In the genomic region with DNA sequence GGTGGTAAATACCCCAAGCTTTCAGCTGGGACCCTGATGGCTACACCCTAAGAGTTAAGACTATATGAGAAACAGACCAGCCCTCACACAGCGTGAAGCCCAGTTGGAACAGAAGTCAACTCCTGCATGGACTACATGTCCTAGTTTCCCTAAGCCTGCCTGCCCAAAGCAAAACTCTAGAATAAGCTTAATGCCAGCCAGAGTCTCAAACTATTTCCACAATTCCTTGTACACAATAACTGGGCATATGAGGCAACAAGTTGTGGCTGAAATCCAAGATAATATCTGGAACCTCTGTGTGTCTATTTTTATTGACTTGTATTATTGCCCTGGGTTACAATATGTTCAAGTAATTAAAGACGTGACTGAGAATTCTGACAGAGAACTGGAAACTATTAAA, we compare ENCODE assay signal across 15 cellular contexts. TPM values are rescaled to one million over a fixed set of nuclear protein-coding genes. Genes with fewer than 3 reads are reported as not detected.
DNase-seq lines count a peak whose midpoint lies in the region; ATAC-seq and TF ChIP-seq lines count a peak whose summit lies in the region.
"Had no signal": no experiment of that assay in that cellular context is flagged by ENCODE, and none has a peak within 500 bp of the region (broad histone marks: within the 10 kb centered on the region; RNA-seq: fewer than 3 reads in every experiment).

No MANE protein-coding gene starts in this region.

- H3K4me3 ChIP-seq in brain microvascular endothelial cell (ENCODE audit: low read depth, low read length) (no peak overlapping the region), skeletal muscle satellite cell (ENCODE audit: low read length) (peak overlapping the region; percentile 53)
- H3K4me3 ChIP-seq: cardiac muscle cell had no signal

- DNase-seq in GM03348 (ENCODE audit: low spot score), result peak; percentile 31
- DNase-seq in brain microvascular endothelial cell, result peak; percentile 20
- DNase-seq in left ventricle myocardium superior, result no peak
- no peak for DNase-seq in activated CD4-positive, alpha-beta T cell treated with anti-CD3 and anti-CD28 coated beads for 48 hours
- DNase-seq in DMS53 treated with DMSO at 0.1 percent for 48 hours (lab: John Stamatoyannopoulos, UW; ENCODE audit: unreplicated experiment), result no peak
- DNase-seq: activated CD4-positive, alpha-beta T cell treated with anti-CD3 and anti-CD28 coated beads, Interleukin-2, amount 50 U/mL, for 4 hours; activated effector memory CD4-positive, alpha-beta T cell treated with anti-CD3 and anti-CD28 coated beads, Interleukin-2, amount 50 U/mL, for 16 hours; CD4-positive, alpha-beta memory T cell; esophagus squamous epithelium; kidney glomerular epithelial cell; T-helper 1 cell had no signal

- H3K36me3 ChIP-seq in brain microvascular endothelial cell (replicated peaks) (no peaks in the 10 kb centered on the region), skeletal muscle satellite cell (ENCODE audit: insufficient read depth, low read length) (no peaks in the 10 kb centered on the region)
- H3K36me3 ChIP-seq: cardiac muscle cell, esophagus squamous epithelium had no signal

- H3K4me2 ChIP-seq in skeletal muscle satellite cell (ENCODE audit: low read length), result peak overlapping the region; percentile 75

- peak overlapping the region; percentile 55 for H3K9ac ChIP-seq in skeletal muscle satellite cell (ENCODE audit: low read depth, low read length)

- ATAC-seq in left ventricle myocardium superior (peak; percentile 73), HG03342 (IDR thresholded peaks at IDR 0.05; ENCODE audit: unreplicated experiment) (no peak), HG03039 (IDR thresholded peaks at IDR 0.05; ENCODE audit: unreplicated experiment) (no peak)

- intact Hi-C loops in left ventricle myocardium superior (cut with micrococcal nuclease), result no loop called here

- H3K9me3 ChIP-seq in skeletal muscle satellite cell (replicated peaks; ENCODE audit: low read length), result no peaks in the 10 kb centered on the region
- H3K9me3 ChIP-seq: esophagus squamous epithelium had no signal

- peaks cover 9% of the 10 kb centered on the region for H3K4me1 ChIP-seq in skeletal muscle satellite cell (ENCODE audit: control insufficient read depth, insufficient read depth, low read length)

- peak overlapping the region; percentile 77 for H3K27ac ChIP-seq in brain microvascular endothelial cell
- H3K27ac ChIP-seq: cardiac muscle cell, esophagus squamous epithelium had no signal

- H3K27me3 ChIP-seq in brain microvascular endothelial cell (replicated peaks) (no peaks in the 10 kb centered on the region), skeletal muscle satellite cell (ENCODE audit: control insufficient read depth, insufficient read depth, low read length) (no peaks in the 10 kb centered on the region)
- H3K27me3 ChIP-seq: cardiac muscle cell, esophagus squamous epithelium had no signal

- in situ Hi-C loops in brain microvascular endothelial cell (cut with HindIII; ENCODE audit: low pct_ligation_motif_present, low sequenced_read_pairs), result no loop called here

- TF ChIP-seq CTCF in brain microvascular endothelial cell (IDR thresholded peaks at IDR 0.05; ENCODE audit: low read depth, low read length, missing control alignments), result no peak

RNA-seq across cellular contexts. Expression of a gene that starts 19.4 kb away (rescaled TPM):
- total RNA-seq in left ventricle myocardium superior, result 36.6 TPM
- total RNA-seq in skeletal muscle satellite cell (2012; rRNA removed), result 17.0 and 22.3 TPM in 2 replicates

Comparison
In these comparisons a context has a peak if more than half of its experiments do, and no peak if none do; other contexts are left out.
1. DNase-seq: peak in GM03348 (single experiment) and brain microvascular endothelial cell (single experiment); none in left ventricle myocardium superior (single experiment), activated CD4-positive, alpha-beta T cell treated with anti-CD3 and anti-CD28 coated beads for 48 hours (single experiment) and DMS53 treated with DMSO at 0.1 percent for 48 hours (single experiment).